ENCODE assay signal across 26 cellular contexts in genomic region chr22:23438216-23438615, GRCh38.
"Had no signal": no experiment of that assay in that cellular context is flagged by ENCODE, and none has a peak within 500 bp of the region (broad histone marks: within the 10 kb centered on the region; RNA-seq: fewer than 3 reads in every experiment).

No MANE protein-coding gene starts in this region.

- H3K4me3 Mint-ChIP-seq: activated CD4-positive, alpha-beta T cell treated with anti-CD3 and anti-CD28 coated beads, Interleukin-2, amount 10 ng/mL, durations not matched to agents 24 days and 14 days; activated CD8-positive, alpha-beta memory T cell treated with anti-CD3 and anti-CD28 coated beads, Interleukin-2, amount 10 ng/mL, durations not matched to agents 7 days and 5 days; activated naive CD8-positive, alpha-beta T cell; activated T-cell treated with anti-CD3 and anti-CD28 coated beads, Interleukin-2, amount 50 U/mL, for 24 hours; activated T-helper 1 cell treated with anti-CD3 and anti-CD28 coated beads, Interleukin-12 subunit alpha, Interleukin-12 subunit beta, Interleukin-2, Interleukin-4 antibody, amounts not matched to agents 30 ng/mL and 10 ng/mL and 1 ng/mL, durations not matched to agents 14 hours and 24 hours and 36 hours; T-helper 1 cell treated with Interleukin-12 subunit alpha and Interleukin-12 subunit beta and Interleukin-4 antibody, amounts not matched to agents 30 μg/mL and 1 μg/mL, for 36 hours; WTC11 had no signal

- DNase-seq: activated CD4-positive, alpha-beta T cell treated with anti-CD3 and anti-CD28 coated beads, Interleukin-2, amount 10 ng/mL, durations not matched to agents 24 days and 14 days; activated CD4-positive, alpha-beta T cell treated with anti-CD3 and anti-CD28 coated beads, Interleukin-2, amount 50 U/mL, for 48 hours; activated CD4-positive, CD25-positive, alpha-beta regulatory T cell treated with anti-CD3 and anti-CD28 coated beads, Interleukin-2, amount 50 U/mL, for 72 hours; activated CD8-positive, alpha-beta memory T cell treated with anti-CD3 and anti-CD28 coated beads, Interleukin-2, amount 10 ng/mL, durations not matched to agents 7 days and 5 days; activated effector memory CD4-positive, alpha-beta T cell treated with Interleukin-2 at 50 U/mL for 16 hours; activated naive CD4-positive, alpha-beta T cell; activated T-cell treated with anti-CD3 and anti-CD28 coated beads, Interleukin-2, amount 50 U/mL, for 24 hours; brain microvascular endothelial cell; NCI-H1105; NCI-H1436; NCI-H1694 treated with DMSO at 0.1 percent for 48 hours; NCI-H2029 treated with DMSO at 0.1 percent for 48 hours; NCI-H345; NCI-H510A; Peyer's patch; SHP77; SW 1271 had no signal

- H3K4me1 ChIP-seq: Peyer's patch, SJSA1 had no signal

- ATAC-seq: activated CD8-positive, alpha-beta memory T cell treated with anti-CD3 and anti-CD28 coated beads, Interleukin-2, amount 10 ng/mL, durations not matched to agents 7 days and 5 days; SK-N-SH treated with all-trans-retinoic acid at 6 μM for 48 hours; WTC11 had no signal

- H3K4me2 ChIP-seq: KMS-11 had no signal

- H3K36me3 ChIP-seq: brain microvascular endothelial cell, cardiac muscle cell, Peyer's patch, SJSA1 had no signal

- H3K9me3 ChIP-seq: Peyer's patch, SJSA1 had no signal

- H3K27me3 Mint-ChIP-seq: activated naive CD8-positive, alpha-beta T cell had no signal

- H3K4me3 ChIP-seq: cardiac muscle cell, Peyer's patch, SJSA1 had no signal

- H3K9me3 Mint-ChIP-seq: activated CD4-positive, alpha-beta T cell treated with anti-CD3 and anti-CD28 coated beads, Interleukin-2, amount 10 ng/mL, durations not matched to agents 24 days and 14 days; activated T-cell treated with anti-CD3 and anti-CD28 coated beads, Interleukin-2, amount 50 U/mL, for 24 hours; activated T-helper 1 cell treated with anti-CD3 and anti-CD28 coated beads, Interleukin-12 subunit alpha, Interleukin-12 subunit beta, Interleukin-2, Interleukin-4 antibody, amounts not matched to agents 30 ng/mL and 10 ng/mL and 1 ng/mL, durations not matched to agents 14 hours and 24 hours and 36 hours; T-helper 1 cell treated with Interleukin-12 subunit alpha and Interleukin-12 subunit beta and Interleukin-4 antibody, amounts not matched to agents 30 μg/mL and 1 μg/mL, for 36 hours; WTC11 had no signal

- H3K27ac Mint-ChIP-seq: activated CD4-positive, alpha-beta T cell treated with anti-CD3 and anti-CD28 coated beads, Interleukin-2, amount 10 ng/mL, durations not matched to agents 24 days and 14 days; activated CD8-positive, alpha-beta memory T cell treated with anti-CD3 and anti-CD28 coated beads, Interleukin-2, amount 10 ng/mL, durations not matched to agents 7 days and 5 days; activated naive CD8-positive, alpha-beta T cell; activated T-cell treated with anti-CD3 and anti-CD28 coated beads, Interleukin-2, amount 50 U/mL, for 24 hours; activated T-helper 1 cell treated with anti-CD3 and anti-CD28 coated beads, Interleukin-12 subunit alpha, Interleukin-12 subunit beta, Interleukin-2, Interleukin-4 antibody, amounts not matched to agents 30 ng/mL and 10 ng/mL and 1 ng/mL, durations not matched to agents 14 hours and 24 hours and 36 hours; T-helper 1 cell treated with Interleukin-12 subunit alpha and Interleukin-12 subunit beta and Interleukin-4 antibody, amounts not matched to agents 30 μg/mL and 1 μg/mL, for 36 hours; WTC11 had no signal

- H3K36me3 Mint-ChIP-seq: activated CD8-positive, alpha-beta memory T cell treated with anti-CD3 and anti-CD28 coated beads, Interleukin-2, amount 10 ng/mL, durations not matched to agents 7 days and 5 days; activated naive CD8-positive, alpha-beta T cell; WTC11 had no signal

- H3K27me3 ChIP-seq: brain microvascular endothelial cell, cardiac muscle cell, Peyer's patch, SJSA1 had no signal

- H3K27ac ChIP-seq: brain microvascular endothelial cell, cardiac muscle cell, KMS-11, Peyer's patch, RWPE1, SJSA1 had no signal
